ENCODE assay signal across 1 cellular context in the genomic region with DNA sequence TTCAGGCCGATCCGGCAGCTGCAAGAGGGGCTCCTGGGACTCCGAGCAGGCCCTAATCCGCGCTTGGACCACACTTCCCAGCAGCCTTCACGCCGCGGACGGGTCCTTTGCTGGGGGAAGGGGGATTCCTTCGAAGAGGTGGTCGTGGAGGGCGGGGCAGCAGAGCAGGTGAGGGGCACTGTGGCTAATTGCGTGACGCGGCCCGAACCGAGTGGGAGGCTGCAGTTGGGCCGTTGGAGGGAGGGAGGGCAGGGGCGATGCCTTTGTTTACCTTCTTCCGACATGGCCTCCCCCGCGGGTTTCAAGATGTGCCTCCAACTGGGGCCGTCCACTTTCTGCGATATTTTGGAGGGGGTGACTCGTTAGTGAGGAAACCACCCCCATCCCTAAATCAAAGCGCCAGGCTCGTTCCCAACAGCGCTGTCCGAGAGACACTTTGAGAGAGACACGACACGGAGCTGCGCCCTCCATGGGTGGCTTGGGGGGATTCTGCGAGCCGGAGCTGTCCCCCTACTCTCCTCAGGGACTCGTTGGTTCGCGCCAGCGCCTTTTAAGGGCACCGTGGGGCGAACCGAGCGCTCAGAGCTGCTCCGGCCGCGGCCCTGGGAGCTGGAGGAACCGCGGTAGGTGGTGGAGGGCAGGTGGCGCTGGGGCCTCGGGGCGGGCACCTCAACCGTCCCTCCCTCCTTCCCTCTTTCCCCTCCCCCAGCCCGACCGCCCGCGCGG.
A peak's percentile ranks its signal among the peaks of the same experiment; 100 is the strongest.
TF ChIP-seq lines count a peak whose summit lies in the region.

A gene (plus strand): TSS at position 582 of the 726 bp plus-strand sequence. CDS start 3,070 bp downstream, outside the sequence.

TF ChIP-seq in K562, 482 proteins besides CTCF, POLR2A, EP300 and RAD21 (continued from another document):
- TF ChIP-seq BRF1 (IDR thresholded peaks at IDR 0.05; ENCODE audit: borderline replicate concordance, extremely low read depth, insufficient read length) (no peak), KAT8 (IDR thresholded peaks at IDR 0.05; ENCODE audit: low read depth) (no peak), SOX6 (IDR thresholded peaks at IDR 0.05) (peak; percentile 56; the same call in 1 of the 2 replicates), NR3C1 (CRISPR knock-in tag; IDR thresholded peaks at IDR 0.05) (0 out of 2 replicates have a peak, but pooled peaks have one; percentile 40), ZFP36 (IDR thresholded peaks at IDR 0.05; ENCODE audit: low read depth, low read length, partially characterized antibody) (peak; percentile 10), HCFC1 (IDR thresholded peaks at IDR 0.05; ENCODE audit: low read depth, low read length) (peak; percentile 88), NR2C1 (IDR thresholded peaks at IDR 0.05) (0 out of 2 replicates have a peak, but pooled peaks have one; percentile 24), NR2C1 (tag; IDR thresholded peaks at IDR 0.05) (no peak), KLF13 (tag; IDR thresholded peaks at IDR 0.05; ENCODE audit: borderline replicate concordance, low read depth) (no peak), ZNF217 (CRISPR knock-in tag; IDR thresholded peaks at IDR 0.05) (no peak), DMBX1 (CRISPR knock-in tag; IDR thresholded peaks at IDR 0.05; ENCODE audit: borderline replicate concordance) (peak; percentile 18; the same call in 1 of the 2 replicates), POLR3G (IDR thresholded peaks at IDR 0.05; ENCODE audit: extremely low read depth, insufficient read length, insufficient replicate concordance) (no peak), ZNF224 (CRISPR knock-in tag; IDR thresholded peaks at IDR 0.05) (no peak), ZNF830 (CRISPR knock-in tag; IDR thresholded peaks at IDR 0.05) (0 out of 2 replicates have a peak, but pooled peaks have one; percentile 14), ZNF12 (CRISPR knock-in tag; IDR thresholded peaks at IDR 0.05) (peak; percentile 38; the same call in 1 of the 2 replicates), BRD4 (IDR thresholded peaks at IDR 0.05) (no peak), CXXC5 (CRISPR knock-in tag; IDR thresholded peaks at IDR 0.05) (peak; percentile 85), ZNF175 (CRISPR knock-in tag; IDR thresholded peaks at IDR 0.05; ENCODE audit: low read depth) (0 out of 2 replicates have a peak, but pooled peaks have one; percentile 20), ZNF785 (CRISPR knock-in tag; IDR thresholded peaks at IDR 0.05) (no peak), MYC (IDR thresholded peaks at IDR 0.05; ENCODE audit: low read depth, low read length) (peak; percentile 85), MYC (CRISPR knock-in tag; IDR thresholded peaks at IDR 0.05; ENCODE audit: borderline replicate concordance, low read depth) (0 out of 2 replicates have a peak, but pooled peaks have one; percentile 38), PCBP2 (IDR thresholded peaks at IDR 0.05; ENCODE audit: low read depth, low read length, poor library complexity, severe bottlenecking) (peak; percentile 100), TCF7L2 (IDR thresholded peaks at IDR 0.05; ENCODE audit: low read depth, low read length) (peak; percentile 91), NR2F6 (CRISPR knock-in tag; IDR thresholded peaks at IDR 0.05) (no peak), RCOR1 (IDR thresholded peaks at IDR 0.05; ENCODE audit: borderline replicate concordance in 1 of 2, low read depth in 2 of 2, low read length in 2 of 2) (peak in 1 of 2 experiments; percentile 62; a peak in 1 of 4 replicates), GATAD2A (IDR thresholded peaks at IDR 0.05) (peak; percentile 83; the same call in 1 of the 2 replicates), NFIX (CRISPR knock-in tag; IDR thresholded peaks at IDR 0.05; ENCODE audit: low read depth) (no peak), PHF8 (IDR thresholded peaks at IDR 0.05; ENCODE audit: borderline replicate concordance, low read length) (peak; percentile 89), CCNT2 (IDR thresholded peaks at IDR 0.05; ENCODE audit: borderline replicate concordance, extremely low read depth, insufficient read length, low read depth, low read length) (peak; percentile 98), ZNF75A (CRISPR knock-in tag; IDR thresholded peaks at IDR 0.05) (no peak), NCOA6 (IDR thresholded peaks at IDR 0.05) (no peak), ZNF263 (CRISPR knock-in tag; IDR thresholded peaks at IDR 0.05; ENCODE audit: borderline replicate concordance) (0 out of 2 replicates have a peak, but pooled peaks have one; percentile 44), NFE2 (IDR thresholded peaks at IDR 0.05; ENCODE audit: low read depth) (no peak; the same call in 1 of the 2 replicates), TEAD2 (tag; IDR thresholded peaks at IDR 0.05) (0 out of 2 replicates have a peak, but pooled peaks have one; percentile 28)
- TF ChIP-seq, protein P1, sequence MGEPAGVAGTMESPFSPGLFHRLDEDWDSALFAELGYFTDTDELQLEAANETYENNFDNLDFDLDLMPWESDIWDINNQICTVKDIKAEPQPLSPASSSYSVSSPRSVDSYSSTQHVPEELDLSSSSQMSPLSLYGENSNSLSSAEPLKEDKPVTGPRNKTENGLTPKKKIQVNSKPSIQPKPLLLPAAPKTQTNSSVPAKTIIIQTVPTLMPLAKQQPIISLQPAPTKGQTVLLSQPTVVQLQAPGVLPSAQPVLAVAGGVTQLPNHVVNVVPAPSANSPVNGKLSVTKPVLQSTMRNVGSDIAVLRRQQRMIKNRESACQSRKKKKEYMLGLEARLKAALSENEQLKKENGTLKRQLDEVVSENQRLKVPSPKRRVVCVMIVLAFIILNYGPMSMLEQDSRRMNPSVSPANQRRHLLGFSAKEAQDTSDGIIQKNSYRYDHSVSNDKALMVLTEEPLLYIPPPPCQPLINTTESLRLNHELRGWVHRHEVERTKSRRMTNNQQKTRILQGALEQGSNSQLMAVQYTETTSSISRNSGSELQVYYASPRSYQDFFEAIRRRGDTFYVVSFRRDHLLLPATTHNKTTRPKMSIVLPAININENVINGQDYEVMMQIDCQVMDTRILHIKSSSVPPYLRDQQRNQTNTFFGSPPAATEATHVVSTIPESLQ (CRISPR knock-in tag; IDR thresholded peaks at IDR 0.05) = peak; percentile 91
- TF ChIP-seq, protein P2, sequence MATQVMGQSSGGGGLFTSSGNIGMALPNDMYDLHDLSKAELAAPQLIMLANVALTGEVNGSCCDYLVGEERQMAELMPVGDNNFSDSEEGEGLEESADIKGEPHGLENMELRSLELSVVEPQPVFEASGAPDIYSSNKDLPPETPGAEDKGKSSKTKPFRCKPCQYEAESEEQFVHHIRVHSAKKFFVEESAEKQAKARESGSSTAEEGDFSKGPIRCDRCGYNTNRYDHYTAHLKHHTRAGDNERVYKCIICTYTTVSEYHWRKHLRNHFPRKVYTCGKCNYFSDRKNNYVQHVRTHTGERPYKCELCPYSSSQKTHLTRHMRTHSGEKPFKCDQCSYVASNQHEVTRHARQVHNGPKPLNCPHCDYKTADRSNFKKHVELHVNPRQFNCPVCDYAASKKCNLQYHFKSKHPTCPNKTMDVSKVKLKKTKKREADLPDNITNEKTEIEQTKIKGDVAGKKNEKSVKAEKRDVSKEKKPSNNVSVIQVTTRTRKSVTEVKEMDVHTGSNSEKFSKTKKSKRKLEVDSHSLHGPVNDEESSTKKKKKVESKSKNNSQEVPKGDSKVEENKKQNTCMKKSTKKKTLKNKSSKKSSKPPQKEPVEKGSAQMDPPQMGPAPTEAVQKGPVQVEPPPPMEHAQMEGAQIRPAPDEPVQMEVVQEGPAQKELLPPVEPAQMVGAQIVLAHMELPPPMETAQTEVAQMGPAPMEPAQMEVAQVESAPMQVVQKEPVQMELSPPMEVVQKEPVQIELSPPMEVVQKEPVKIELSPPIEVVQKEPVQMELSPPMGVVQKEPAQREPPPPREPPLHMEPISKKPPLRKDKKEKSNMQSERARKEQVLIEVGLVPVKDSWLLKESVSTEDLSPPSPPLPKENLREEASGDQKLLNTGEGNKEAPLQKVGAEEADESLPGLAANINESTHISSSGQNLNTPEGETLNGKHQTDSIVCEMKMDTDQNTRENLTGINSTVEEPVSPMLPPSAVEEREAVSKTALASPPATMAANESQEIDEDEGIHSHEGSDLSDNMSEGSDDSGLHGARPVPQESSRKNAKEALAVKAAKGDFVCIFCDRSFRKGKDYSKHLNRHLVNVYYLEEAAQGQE (CRISPR knock-in tag; IDR thresholded peaks at IDR 0.05; ENCODE audit: low read depth) = 0 out of 2 replicates have a peak, but pooled peaks have one; percentile 57
- TF ChIP-seq, protein P3, sequence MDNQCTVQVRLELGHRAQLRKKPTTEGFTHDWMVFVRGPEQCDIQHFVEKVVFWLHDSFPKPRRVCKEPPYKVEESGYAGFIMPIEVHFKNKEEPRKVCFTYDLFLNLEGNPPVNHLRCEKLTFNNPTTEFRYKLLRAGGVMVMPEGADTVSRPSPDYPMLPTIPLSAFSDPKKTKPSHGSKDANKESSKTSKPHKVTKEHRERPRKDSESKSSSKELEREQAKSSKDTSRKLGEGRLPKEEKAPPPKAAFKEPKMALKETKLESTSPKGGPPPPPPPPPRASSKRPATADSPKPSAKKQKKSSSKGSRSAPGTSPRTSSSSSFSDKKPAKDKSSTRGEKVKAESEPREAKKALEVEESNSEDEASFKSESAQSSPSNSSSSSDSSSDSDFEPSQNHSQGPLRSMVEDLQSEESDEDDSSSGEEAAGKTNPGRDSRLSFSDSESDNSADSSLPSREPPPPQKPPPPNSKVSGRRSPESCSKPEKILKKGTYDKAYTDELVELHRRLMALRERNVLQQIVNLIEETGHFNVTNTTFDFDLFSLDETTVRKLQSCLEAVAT (IDR thresholded peaks at IDR 0.05) = peak in 1 of 2 experiments; percentile 66; a peak in 1 of 4 replicates
- TF ChIP-seq, protein P4, sequence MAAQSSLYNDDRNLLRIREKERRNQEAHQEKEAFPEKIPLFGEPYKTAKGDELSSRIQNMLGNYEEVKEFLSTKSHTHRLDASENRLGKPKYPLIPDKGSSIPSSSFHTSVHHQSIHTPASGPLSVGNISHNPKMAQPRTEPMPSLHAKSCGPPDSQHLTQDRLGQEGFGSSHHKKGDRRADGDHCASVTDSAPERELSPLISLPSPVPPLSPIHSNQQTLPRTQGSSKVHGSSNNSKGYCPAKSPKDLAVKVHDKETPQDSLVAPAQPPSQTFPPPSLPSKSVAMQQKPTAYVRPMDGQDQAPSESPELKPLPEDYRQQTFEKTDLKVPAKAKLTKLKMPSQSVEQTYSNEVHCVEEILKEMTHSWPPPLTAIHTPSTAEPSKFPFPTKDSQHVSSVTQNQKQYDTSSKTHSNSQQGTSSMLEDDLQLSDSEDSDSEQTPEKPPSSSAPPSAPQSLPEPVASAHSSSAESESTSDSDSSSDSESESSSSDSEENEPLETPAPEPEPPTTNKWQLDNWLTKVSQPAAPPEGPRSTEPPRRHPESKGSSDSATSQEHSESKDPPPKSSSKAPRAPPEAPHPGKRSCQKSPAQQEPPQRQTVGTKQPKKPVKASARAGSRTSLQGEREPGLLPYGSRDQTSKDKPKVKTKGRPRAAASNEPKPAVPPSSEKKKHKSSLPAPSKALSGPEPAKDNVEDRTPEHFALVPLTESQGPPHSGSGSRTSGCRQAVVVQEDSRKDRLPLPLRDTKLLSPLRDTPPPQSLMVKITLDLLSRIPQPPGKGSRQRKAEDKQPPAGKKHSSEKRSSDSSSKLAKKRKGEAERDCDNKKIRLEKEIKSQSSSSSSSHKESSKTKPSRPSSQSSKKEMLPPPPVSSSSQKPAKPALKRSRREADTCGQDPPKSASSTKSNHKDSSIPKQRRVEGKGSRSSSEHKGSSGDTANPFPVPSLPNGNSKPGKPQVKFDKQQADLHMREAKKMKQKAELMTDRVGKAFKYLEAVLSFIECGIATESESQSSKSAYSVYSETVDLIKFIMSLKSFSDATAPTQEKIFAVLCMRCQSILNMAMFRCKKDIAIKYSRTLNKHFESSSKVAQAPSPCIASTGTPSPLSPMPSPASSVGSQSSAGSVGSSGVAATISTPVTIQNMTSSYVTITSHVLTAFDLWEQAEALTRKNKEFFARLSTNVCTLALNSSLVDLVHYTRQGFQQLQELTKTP (IDR thresholded peaks at IDR 0.05; ENCODE audit: low read depth in 1 of 2, partially characterized antibody in 2 of 2) = peak; percentile 16 to 89
